ENCODE assay signal across 2 cellular contexts in genomic region chr1:243595527-243596206, GRCh38.
TF ChIP-seq lines count a peak whose summit lies in the region.

No MANE protein-coding gene starts in this region.

TF ChIP-seq in K562, 482 proteins besides CTCF, POLR2A, EP300 and RAD21 (continued from another document):
- TF ChIP-seq TFE3 (CRISPR knock-in tag; IDR thresholded peaks at IDR 0.05) (peak; percentile 59), IRF9 (tag; IDR thresholded peaks at IDR 0.05) (no peak), NCOA6 (IDR thresholded peaks at IDR 0.05) (no peak)

TF ChIP-seq in GM23338, 12 proteins besides CTCF, POLR2A, EP300 and RAD21 (continued from another document):
- TF ChIP-seq REST (IDR thresholded peaks at IDR 0.05; ENCODE audit: unreplicated experiment) (no peak), ZNF462 (CRISPR knock-in tag; IDR thresholded peaks at IDR 0.05) (no peak), NANOG (IDR thresholded peaks at IDR 0.05; ENCODE audit: borderline replicate concordance) (no peak), ZNF331 (CRISPR knock-in tag; IDR thresholded peaks at IDR 0.05; ENCODE audit: low read depth) (no peak), EZH2phosphoT487 (IDR thresholded peaks at IDR 0.05; ENCODE audit: unreplicated experiment) (no peak), STAT1 (IDR thresholded peaks at IDR 0.05; ENCODE audit: unreplicated experiment) (no peak), POLR2AphosphoS5 (IDR thresholded peaks at IDR 0.05; ENCODE audit: low read depth) (no peak), EZH2 (IDR thresholded peaks at IDR 0.05; ENCODE audit: low read depth, unreplicated experiment) (no peak)
TF ChIP-seq in GM23338: peak in this region for 0.
